Comparison of ENCODE assay signal across 11 cellular contexts in genomic region chr2:47534179-47534919, GRCh38. TPM values are rescaled to one million over a fixed set of nuclear protein-coding genes. Genes with fewer than 3 reads are reported as not detected.
DNase-seq lines count a peak whose midpoint lies in the region; ATAC-seq and TF ChIP-seq lines count a peak whose summit lies in the region.
"Had no signal": no experiment of that assay in that cellular context is flagged by ENCODE, and none has a peak within 500 bp of the region (broad histone marks: within the 10 kb centered on the region; RNA-seq: fewer than 3 reads in every experiment).

No MANE protein-coding gene starts in this region.

- H3K4me3 ChIP-seq in NB4 (ENCODE audit: low read depth, low read length), result no peak overlapping the region
- H3K4me3 ChIP-seq in mammary epithelial cell (replicated peaks in 1 of 3; ENCODE audit: insufficient read depth in 1 of 3, low read depth in 2 of 3, low read length in 3 of 3), result no peak overlapping the region
- H3K4me3 ChIP-seq in neural progenitor cell, result no peak overlapping the region
- no peak overlapping the region for H3K4me3 ChIP-seq in HAP-1
- H3K4me3 ChIP-seq: lung had no signal

- H3K4me1 Mint-ChIP-seq in neural progenitor cell, result peaks cover 21% of the 10 kb centered on the region

- dilution Hi-C loops in mammary epithelial cell (cut with HindIII; ENCODE audit: low sequenced_read_pairs), result no loop called here

- H3K27me3 Mint-ChIP-seq in neural progenitor cell (ENCODE audit: insufficient read depth, low read depth), result peaks cover 6% of the 10 kb centered on the region

- H3K4me3 Mint-ChIP-seq in neural progenitor cell, result no peak overlapping the region

- no peaks in the 10 kb centered on the region for H3K27me3 ChIP-seq in mammary epithelial cell (ENCODE audit: insufficient read depth, low read length)
- no peaks in the 10 kb centered on the region for H3K27me3 ChIP-seq in neural progenitor cell
- no peaks in the 10 kb centered on the region for H3K27me3 ChIP-seq in HAP-1 (ENCODE audit: low read depth)

- H3K9ac ChIP-seq in mammary epithelial cell (ENCODE audit: insufficient read depth, low read length) (no peak overlapping the region), neural progenitor cell (no peak overlapping the region)

- H2AFZ ChIP-seq in mammary epithelial cell (ENCODE audit: low read depth, low read length), result no peak overlapping the region
- H2AFZ ChIP-seq in neural progenitor cell (replicated peaks), result no peak overlapping the region

- DNase-seq in DMS 273 (lab: John Stamatoyannopoulos, UW; ENCODE audit: unreplicated experiment) (peak; percentile 61), DMS 273 treated with DMSO at 0.1 percent for 48 hours (lab: John Stamatoyannopoulos, UW) (no peak), NB4 (ENCODE audit: low read depth) (peak; percentile 66), mammary epithelial cell (peak; percentile 74), neural progenitor cell (ENCODE audit: low spot score) (no peak), HAP-1 (ENCODE audit: low spot score in 2 of 2) (no peak), Right ventricle myocardium superior (no peak)

- peak overlapping the region; percentile 29 for H3K4me2 ChIP-seq in mammary epithelial cell (ENCODE audit: insufficient read depth, low read depth, low read length)
- H3K4me2 ChIP-seq in neural progenitor cell, result peak overlapping the region; percentile 34

- TF ChIP-seq POLR2A in NB4 (IDR thresholded peaks at IDR 0.05; ENCODE audit: extremely low read depth, insufficient read length), result no peak

- no peaks in the 10 kb centered on the region for H3K9me3 Mint-ChIP-seq in neural progenitor cell

- H3K9me3 ChIP-seq in mammary epithelial cell (replicated peaks; ENCODE audit: insufficient read depth, low read length) (no peaks in the 10 kb centered on the region), neural progenitor cell (ENCODE audit: low read depth) (no peaks in the 10 kb centered on the region), HAP-1 (no peaks in the 10 kb centered on the region)

- H3K27ac ChIP-seq in mammary epithelial cell (ENCODE audit: insufficient read depth, low read depth, low read length) (no peak overlapping the region), neural progenitor cell (no peak overlapping the region)
- H3K27ac ChIP-seq: 22Rv1 had no signal

- intact Hi-C loops in mammary epithelial cell (cut with micrococcal nuclease) (no loop called here), Right ventricle myocardium superior (cut with DNase I) (no loop called here)

- no peaks in the 10 kb centered on the region for H3K36me3 ChIP-seq in mammary epithelial cell (ENCODE audit: insufficient read depth, low read length)
- H3K36me3 ChIP-seq in neural progenitor cell, result no peaks in the 10 kb centered on the region
- H3K36me3 ChIP-seq in HAP-1 (replicated peaks), result no peaks in the 10 kb centered on the region

- ATAC-seq in GM21737 (IDR thresholded peaks at IDR 0.05; ENCODE audit: unreplicated experiment), result no peak
- ATAC-seq in Right ventricle myocardium superior (ENCODE audit: poor library complexity), result no peak
- ATAC-seq: Panc1 had no signal

- no peaks in the 10 kb centered on the region for H3K36me3 Mint-ChIP-seq in neural progenitor cell

- 47% methylated on average over 12 of the region's 16 CpGs for WGBS in mammary epithelial cell (ENCODE audit: low coverage, missing lambda C conversion rate)

- H4K20me1 ChIP-seq in mammary epithelial cell (ENCODE audit: insufficient read depth, low read length) (no peaks in the 10 kb centered on the region), neural progenitor cell (ENCODE audit: low read depth) (no peaks in the 10 kb centered on the region)

- BruUV-seq in mammary epithelial cell (replicated peaks; lab: Mats Ljungman, UMichigan), result no TSS peak

- no peak for TF ChIP-seq CTCF in NB4 (IDR thresholded peaks at IDR 0.05; ENCODE audit: low read depth, low read length)
- no peak for TF ChIP-seq CTCF in mammary epithelial cell (conservative IDR thresholded peaks at IDR 0.05 in 1 of 2, IDR thresholded peaks at IDR 0.05 in 1 of 2; ENCODE audit: extremely low read depth in 1 of 2, insufficient read depth in 1 of 2, low read depth in 1 of 2, low read length in 2 of 2)
- no peak for TF ChIP-seq CTCF in neural progenitor cell (IDR thresholded peaks at IDR 0.05)

- in situ Hi-C loops in mammary epithelial cell (cut with MboI; ENCODE audit: low sequenced_read_pairs in 2 of 2), result no loop called here
- in situ Hi-C loops in HAP-1 (cut with MboI; ENCODE audit: low sequenced_read_pairs), result no loop called here

- CTCF ChIA-PET in mammary epithelial cell (lab: Charles Lee; ENCODE audit: low non-redundant PET), result interaction anchor here (0.7 kb wide), 1 partner anchor 19 kb away, joined by 4 read pairs; no protein-coding TSS in a partner anchor

- no peaks in the 10 kb centered on the region for H3F3A ChIP-seq in neural progenitor cell (ENCODE audit: low read depth)

- H3K4me1 ChIP-seq in mammary epithelial cell (ENCODE audit: insufficient read depth, low read length) (peaks cover 5% of the 10 kb centered on the region), neural progenitor cell (peaks cover 22% of the 10 kb centered on the region), HAP-1 (no peaks in the 10 kb centered on the region)

- H3K79me2 ChIP-seq in mammary epithelial cell (ENCODE audit: insufficient read depth, low read length), result no peaks in the 10 kb centered on the region
- no peaks in the 10 kb centered on the region for H3K79me2 ChIP-seq in neural progenitor cell (ENCODE audit: low read depth)

- peak overlapping the region; percentile 96 for H3K27ac Mint-ChIP-seq in neural progenitor cell

RNA-seq across cellular contexts. Expression of gene KCNK12, which starts 36.4 kb away (rescaled TPM):
- total RNA-seq in mammary epithelial cell (not detected), neural progenitor cell (ENCODE audit: low replicate concordance) (0.19 and 3.1 TPM in 2 replicates), Right ventricle myocardium superior (0.13 TPM)
- not detected for polyA plus RNA-seq in mammary epithelial cell
- polyA minus RNA-seq in mammary epithelial cell, result not detected

Comparison
In these comparisons a context has a peak if more than half of its experiments do, and no peak if none do; other contexts are left out.
1. DNase-seq: peak in DMS 273 (single experiment), NB4 (single experiment) and mammary epithelial cell (single experiment); none in DMS 273 treated with DMSO at 0.1 percent for 48 hours (single experiment), neural progenitor cell (single experiment), HAP-1 (0 of 2) and Right ventricle myocardium superior (single experiment).